Comparison of ENCODE assay signal across 9 cellular contexts in genomic region chr1:73593379-73593778, GRCh38.
A peak's percentile ranks its signal among the peaks of the same experiment; 100 is the strongest.
DNase-seq lines count a peak whose midpoint lies in the region; ATAC-seq and TF ChIP-seq lines count a peak whose summit lies in the region.
"Had no signal": no experiment of that assay in that cellular context is flagged by ENCODE, and none has a peak within 500 bp of the region (broad histone marks: within the 10 kb centered on the region; RNA-seq: fewer than 3 reads in every experiment).

No MANE protein-coding gene starts in this region.

- no peaks in the 10 kb centered on the region for H3K27me3 Mint-ChIP-seq in naive thymus-derived CD4-positive, alpha-beta T cell

- no peak for TF ChIP-seq CTCF in coronary artery (IDR thresholded peaks at IDR 0.05)

- no peaks in the 10 kb centered on the region for H3K4me1 ChIP-seq in naive thymus-derived CD4-positive, alpha-beta T cell (ENCODE audit: control insufficient read depth in 2 of 2, insufficient read depth in 2 of 2, low read length in 2 of 2)

- H3K36me3 ChIP-seq in naive thymus-derived CD4-positive, alpha-beta T cell (ENCODE audit: control insufficient read depth in 2 of 3, insufficient read depth in 3 of 3, low read length in 3 of 3), result no peaks in the 10 kb centered on the region

- no peak overlapping the region for H3K27ac Mint-ChIP-seq in naive thymus-derived CD4-positive, alpha-beta T cell

- H3K9me3 ChIP-seq in naive thymus-derived CD4-positive, alpha-beta T cell (ENCODE audit: control insufficient read depth in 2 of 3, low read length in 3 of 3), result no peaks in the 10 kb centered on the region

- peak; percentile 75 for DNase-seq in Caki2 (ENCODE audit: low read depth)
- DNase-seq in NCI-H345 (lab: John Stamatoyannopoulos, UW), result peak; percentile 41
- DNase-seq in coronary artery (ENCODE audit: low spot score), result no peak
- DNase-seq in naive thymus-derived CD4-positive, alpha-beta T cell, result no peak
- DNase-seq in effector CD4-positive, alpha-beta T cell, result no peak
- no peak for DNase-seq in cerebellar nuclear complex (lab: John Stamatoyannopoulos, UW)
- DNase-seq: activated CD4-positive, alpha-beta T cell treated with anti-CD3 and anti-CD28 coated beads, Interleukin-2, amount 50 U/mL, for 48 hours had no signal

- H3K4me3 Mint-ChIP-seq in naive thymus-derived CD4-positive, alpha-beta T cell, result no peak overlapping the region

- no peaks in the 10 kb centered on the region for H3K27me3 ChIP-seq in naive thymus-derived CD4-positive, alpha-beta T cell (ENCODE audit: control insufficient read depth in 2 of 2, insufficient read depth in 2 of 2, low read length in 2 of 2)

- no peaks in the 10 kb centered on the region for H3K36me3 Mint-ChIP-seq in naive thymus-derived CD4-positive, alpha-beta T cell

- no peaks in the 10 kb centered on the region for H3K4me1 Mint-ChIP-seq in naive thymus-derived CD4-positive, alpha-beta T cell

- in situ Hi-C loops in Caki2 (cut with HindIII; ENCODE audit: low pct_unique_long_range_greater_than_20kb, low sequenced_read_pairs), result no loop called here

- H3K4me3 ChIP-seq in coronary artery, result peak overlapping the region; percentile 41
- no peak overlapping the region for H3K4me3 ChIP-seq in naive thymus-derived CD4-positive, alpha-beta T cell (ENCODE audit: low read length)

- intact Hi-C loops in naive thymus-derived CD4-positive, alpha-beta T cell (cut with micrococcal nuclease), result no loop called here

- peak; percentile 69 for ATAC-seq in naive thymus-derived CD4-positive, alpha-beta T cell
- ATAC-seq in HG02884 (IDR thresholded peaks at IDR 0.05; ENCODE audit: unreplicated experiment) (no peak), HG03469 (IDR thresholded peaks at IDR 0.05; ENCODE audit: unreplicated experiment) (no peak)

- H3K9me3 Mint-ChIP-seq in naive thymus-derived CD4-positive, alpha-beta T cell, result peaks cover 0 to 15% (median 2%) of the 10 kb centered on the region in 11 donors

- CTCF ChIA-PET in naive thymus-derived CD4-positive, alpha-beta T cell (lab: Charles Lee), result no interaction called here

- H3K27ac ChIP-seq in coronary artery, result no peak overlapping the region
- no peak overlapping the region for H3K27ac ChIP-seq in naive thymus-derived CD4-positive, alpha-beta T cell (ENCODE audit: low read depth, low read length)

- POLR2A ChIA-PET in naive thymus-derived CD4-positive, alpha-beta T cell (lab: Charles Lee), result no interaction called here

Comparison
In these comparisons a context has a peak if more than half of its experiments do, and no peak if none do; other contexts are left out.
1. DNase-seq: peak in Caki2 (single experiment) and NCI-H345 (single experiment); none in coronary artery (single experiment), naive thymus-derived CD4-positive, alpha-beta T cell (0 of 9), effector CD4-positive, alpha-beta T cell (single experiment) and cerebellar nuclear complex (0 of 2).